20 cellular contexts compared by ENCODE assay signal in genomic region chr5:2326603-2327002, GRCh38.
A peak's percentile ranks its signal among the peaks of the same experiment; 100 is the strongest.
DNase-seq lines count a peak whose midpoint lies in the region; TF ChIP-seq lines count a peak whose summit lies in the region.
"Had no signal": no experiment of that assay in that cellular context is flagged by ENCODE, and none has a peak within 500 bp of the region (broad histone marks: within the 10 kb centered on the region; RNA-seq: fewer than 3 reads in every experiment).

No MANE protein-coding gene starts in this region.

- no peaks in the 10 kb centered on the region for H4K20me1 ChIP-seq in BLaER1

- H3K27me3 ChIP-seq in BLaER1: no peaks in the 10 kb centered on the region
- H3K27me3 ChIP-seq in MG63: no peaks in the 10 kb centered on the region; the same call in 1 of the 2 replicates

- H3K36me3 ChIP-seq in BLaER1 (no peaks in the 10 kb centered on the region), MG63 (no peaks in the 10 kb centered on the region)

- DNase-seq in MG63 (peak; percentile 81), coronary artery (ENCODE audit: low spot score) (peak; percentile 14), DMS53 treated with DMSO at 0.1 percent for 48 hours (lab: John Stamatoyannopoulos, UW; ENCODE audit: unreplicated experiment) (no peak)
- no peak for DNase-seq in activated effector memory CD4-positive, alpha-beta T cell treated with anti-CD3 and anti-CD28 coated beads, Interleukin-2, amount 50 U/mL, for 16 hours
- DNase-seq: AML-193; C1 segment of cervical spinal cord; CD4-positive, alpha-beta memory T cell; CD4-positive, CD25-positive, alpha-beta regulatory T cell; CD8-positive, alpha-beta memory T cell; COR-L47; DMS 273 treated with DMSO at 0.1 percent for 48 hours; DMS153; DMS53; DMS79 treated with DMSO at 0.1 percent for 48 hours; EL; GDM1 had no signal

- H3K9me3 ChIP-seq in BLaER1 (peaks cover 11% of the 10 kb centered on the region), MG63 (no peaks in the 10 kb centered on the region)
- H3K9me3 ChIP-seq: A549 had no signal

- H3K4me3 ChIP-seq in BLaER1: no peak overlapping the region
- H3K4me3 ChIP-seq in MG63: no peak overlapping the region
- no peak overlapping the region for H3K4me3 ChIP-seq in coronary artery
- H3K4me3 ChIP-seq: A549, GM12878 had no signal

- H3K27ac ChIP-seq in BLaER1: no peak overlapping the region
- H3K27ac ChIP-seq in coronary artery: no peak overlapping the region
- H3K27ac ChIP-seq: 22Rv1, A549 had no signal

- no peak for TF ChIP-seq CTCF in coronary artery (IDR thresholded peaks at IDR 0.05)

- H3K9ac ChIP-seq in BLaER1: no peak overlapping the region

- peaks cover 75% of the 10 kb centered on the region for H3K4me1 ChIP-seq in BLaER1
- H3K4me1 ChIP-seq: A549 had no signal

- peak overlapping the region; percentile 8; the same call in 1 of the 2 replicates for H3K4me2 ChIP-seq in BLaER1
- H3K4me2 ChIP-seq: A549 had no signal

Comparison
In these comparisons a context has a peak if more than half of its experiments do, and no peak if none do; other contexts are left out.
1. DNase-seq: peak in MG63 (single experiment) and coronary artery (single experiment); none in activated effector memory CD4-positive, alpha-beta T cell treated with anti-CD3 and anti-CD28 coated beads, Interleukin-2, amount 50 U/mL, for 16 hours (single experiment) and DMS53 treated with DMSO at 0.1 percent for 48 hours (single experiment).